ENCODE assay signal across 29 cellular contexts in genomic region chr2:177579486-177580036, GRCh38.
"Had no signal": no experiment of that assay in that cellular context is flagged by ENCODE, and none has a peak within 500 bp of the region (broad histone marks: within the 10 kb centered on the region; RNA-seq: fewer than 3 reads in every experiment).

No MANE protein-coding gene starts in this region.

- H3K9me3 ChIP-seq: esophagus squamous epithelium, heart right ventricle, neutrophil, ovary, prostate gland, vagina had no signal

- DNase-seq: activated B cell treated with CpG ODN at 0.5 μM for 24 hours; activated CD4-positive, alpha-beta T cell treated with anti-CD3 and anti-CD28 coated beads for 36 hours; activated CD4-positive, alpha-beta T cell treated with anti-CD3 and anti-CD28 coated beads, Interleukin-2, amount 50 U/mL, for 4 hours; activated CD8-positive, alpha-beta memory T cell treated with anti-CD3 and anti-CD28 coated beads for 24 hours; activated CD8-positive, alpha-beta memory T cell treated with anti-CD3 and anti-CD28 coated beads, Interleukin-2, amount 50 U/mL, for 4 hours; activated effector memory CD4-positive, alpha-beta T cell treated with Interleukin-2 at 50 U/mL for 16 hours; activated naive CD4-positive, alpha-beta T cell treated with anti-CD3 and anti-CD28 coated beads for 36 hours; activated naive CD8-positive, alpha-beta T cell treated with anti-CD3 and anti-CD28 coated beads, Interleukin-2, amount 10 ng/mL, durations not matched to agents 7 days and 5 days; activated T-cell treated with anti-CD3 and anti-CD28 coated beads, Interleukin-2, amount 50 U/mL, for 48 hours; amniotic stem cell; cerebellar nuclear complex; cortex of kidney; endodermal cell; esophagus squamous epithelium; heart right ventricle; left ventricle myocardium superior; mammary epithelial cell; midbrain; ovary; right cardiac atrium; stimulated activated CD4-positive, alpha-beta T cell treated with anti-CD3 and anti-CD28 coated beads, Interleukin-2, amount 100 ng/mL, for 24 hours; stimulated activated CD8-positive, alpha-beta memory T cell treated with anti-CD3 and anti-CD28 coated beads, Interleukin-4, amount 100 ng/mL, for 48 hours; stimulated activated naive B cell treated with anti-CD40 and anti-IgM and Interleukin-4, amounts not matched to agents 10 μg/mL and 1 μg/mL and 100 μg/mL, for 72 hours; T-helper 17 cell; trophoblast cell had no signal

- H3K4me3 ChIP-seq: esophagus squamous epithelium, heart right ventricle, ovary, prostate gland, skin epidermis, vagina had no signal

- H3K36me3 ChIP-seq: esophagus squamous epithelium, heart right ventricle, neutrophil, ovary, prostate gland, vagina had no signal

- H3K4me1 ChIP-seq: esophagus squamous epithelium, heart right ventricle, prostate gland, vagina had no signal

- ATAC-seq: activated CD4-positive, alpha-beta T cell treated with anti-CD3 and anti-CD28 coated beads for 36 hours; right cardiac atrium; stimulated activated naive B cell treated with anti-CD40 and anti-IgM and Interleukin-4, amounts not matched to agents 10 μg/mL and 1 μg/mL and 100 μg/mL, for 72 hours; T-helper 17 cell had no signal

- H3K27ac ChIP-seq: esophagus squamous epithelium, heart right ventricle, neutrophil, ovary, prostate gland, skin epidermis, vagina had no signal

- H3K27me3 ChIP-seq: esophagus squamous epithelium, heart right ventricle, neutrophil, ovary, vagina had no signal
